In genomic region chr17:58248955-58249269, GRCh38 we compare ENCODE assay signal across 1 cellular context.
TF ChIP-seq lines count a peak whose summit lies in the region.

No MANE protein-coding gene starts in this region.

TF ChIP-seq in SK-N-SH treated with all-trans-retinoic acid at 6 μM for 48 hours, 23 proteins besides CTCF, POLR2A, EP300 and RAD21 (continued from another document):
- TF ChIP-seq PATZ1 (CRISPR knock-in tag; IDR thresholded peaks at IDR 0.05; ENCODE audit: borderline replicate concordance), result no peak
- TF ChIP-seq POU6F1 (CRISPR knock-in tag; IDR thresholded peaks at IDR 0.05; ENCODE audit: borderline replicate concordance, low read depth), result no peak
- no peak for TF ChIP-seq CSRNP3 (CRISPR knock-in tag; IDR thresholded peaks at IDR 0.05)
